28 cellular contexts compared by ENCODE assay signal in the genomic region with DNA sequence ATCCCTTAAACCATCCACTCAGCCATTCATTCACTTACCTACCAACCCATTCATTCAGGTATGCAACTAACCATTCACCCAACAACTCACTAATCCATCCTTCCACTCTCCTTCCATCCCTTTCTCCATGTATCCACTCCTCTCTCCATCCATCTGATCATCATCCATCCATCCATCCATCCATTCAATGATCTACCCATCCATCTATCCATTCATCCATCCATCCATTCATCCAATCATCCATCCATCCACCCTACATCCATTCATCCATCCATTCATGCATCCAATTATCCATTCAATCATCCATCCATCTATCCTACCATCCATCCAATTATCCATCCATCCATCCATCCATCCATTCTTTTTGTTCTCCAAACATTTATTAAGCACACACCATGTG. TPM values are rescaled to one million over a fixed set of nuclear protein-coding genes. Genes with fewer than 3 reads are reported as not detected.
"Had no signal": no experiment of that assay in that cellular context is flagged by ENCODE, and none has a peak within 500 bp of the region (broad histone marks: within the 10 kb centered on the region; RNA-seq: fewer than 3 reads in every experiment).

No MANE protein-coding gene starts in this region.

- H3K27ac ChIP-seq: adrenal gland, body of pancreas, breast epithelium had no signal

- H3K27me3 ChIP-seq: adrenal gland, body of pancreas, breast epithelium had no signal

- H3K4me3 ChIP-seq: adrenal gland, body of pancreas, breast epithelium had no signal

- DNase-seq: activated CD4-positive, alpha-beta T cell treated with anti-CD3 and anti-CD28 coated beads, Interleukin-2, amount 10 ng/mL, durations not matched to agents 24 days and 14 days; activated CD4-positive, alpha-beta T cell treated with anti-CD3 and anti-CD28 coated beads, Interleukin-2, amount 50 U/mL, for 48 hours; activated CD8-positive, alpha-beta T cell treated with anti-CD3 and anti-CD28 coated beads, Interleukin-2, amount 10 ng/mL, durations not matched to agents 7 days and 5 days; activated gamma-delta T cell treated with Interleukin-2 at 50 U/mL for 16 hours; activated naive CD4-positive, alpha-beta T cell treated with anti-CD3 and anti-CD28 coated beads for 36 hours; activated T-cell treated with anti-CD3 and anti-CD28 coated beads, Interleukin-2, amount 50 U/mL, for 24 hours; adrenal gland; body of pancreas; MM.1S; NCI-H1092; NCI-H1436 treated with DMSO at 0.1 percent for 48 hours; NCI-H1694 treated with DMSO at 0.1 percent for 48 hours; NCI-H2029; NCI-H345; NCI-H526; NCI-H748 treated with DMSO at 0.1 percent for 48 hours; NK-92 treated with Interleukin-12 subunit alpha and Interleukin-12 subunit beta, amount 100 ng/mL, for 24 hours; Right ventricle myocardium superior; SW 1271; T-helper 1 cell; T-helper 2 cell had no signal

- H3K4me1 ChIP-seq: adrenal gland, body of pancreas, breast epithelium had no signal

- FAIRE-seq: astrocyte had no signal

- H3K36me3 ChIP-seq: adrenal gland, breast epithelium had no signal

- H3K9me3 ChIP-seq: adrenal gland, body of pancreas, breast epithelium had no signal

- ATAC-seq: activated CD8-positive, alpha-beta T cell treated with anti-CD3 and anti-CD28 coated beads, Interleukin-2, amount 10 ng/mL, durations not matched to agents 7 days and 5 days; activated naive CD4-positive, alpha-beta T cell treated with anti-CD3 and anti-CD28 coated beads, Interleukin-2, amount 50 U/mL, for 72 hours; body of pancreas had no signal

RNA-seq across cellular contexts. Expression of a gene that starts 13.8 kb away (rescaled TPM):
- total RNA-seq: activated CD4-positive, alpha-beta T cell treated with anti-CD3 and anti-CD28 coated beads, Interleukin-2, amount 10 ng/mL, durations not matched to agents 24 days and 14 days; activated CD8-positive, alpha-beta T cell treated with anti-CD3 and anti-CD28 coated beads, Interleukin-2, amount 10 ng/mL, durations not matched to agents 7 days and 5 days; activated naive CD4-positive, alpha-beta T cell treated with anti-CD3 and anti-CD28 coated beads, Interleukin-2, amount 50 U/mL, for 72 hours; activated T-helper 2 cell treated with anti-CD3 and anti-CD28 coated beads, Interferon-gamma antibody, Interleukin-2, Interleukin-4, amounts not matched to agents 10 μg/mL and 5 μg/mL and 100 μg/mL, durations not matched to agents 14 hours and 24 hours and 36 hours; astrocyte; cardiac septum; LHCN-M2; NCI-H460; Right ventricle myocardium superior had no signal
